2 cellular contexts compared by ENCODE assay signal in the genomic region with DNA sequence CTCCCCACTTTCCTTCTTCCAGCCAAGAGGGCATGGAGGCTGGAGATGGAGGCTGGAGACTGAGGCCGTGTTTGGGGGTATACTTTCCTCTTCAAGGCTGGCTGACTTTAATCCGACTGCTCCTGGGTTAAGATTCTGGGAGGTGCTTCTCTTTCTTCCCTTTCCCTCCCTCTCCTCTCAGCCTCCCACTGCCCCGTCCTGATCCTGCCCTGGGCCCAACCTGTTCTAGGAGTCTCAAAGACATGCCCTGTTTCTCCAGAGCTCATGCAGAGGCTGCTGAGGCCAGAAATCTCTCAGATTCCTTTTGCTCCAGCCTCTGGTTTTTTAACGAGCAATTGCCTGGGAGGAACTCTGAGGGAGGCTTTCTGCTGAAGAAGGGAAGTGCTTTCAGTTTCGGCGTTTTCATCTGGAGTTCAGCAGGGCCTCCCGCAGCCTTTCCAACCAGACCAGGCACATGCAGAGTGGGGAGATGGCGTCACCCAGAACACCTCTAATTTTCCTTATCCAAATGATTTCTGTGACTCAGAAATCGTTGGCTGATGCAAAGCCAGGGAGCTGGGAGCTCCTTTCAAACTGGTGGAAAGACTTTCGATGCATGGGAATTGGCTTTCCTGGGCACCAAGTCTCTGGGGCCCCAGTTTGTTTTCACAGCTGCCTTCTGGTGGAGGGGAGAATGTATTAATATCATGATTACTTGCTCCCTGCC.
TF ChIP-seq lines count a peak whose summit lies in the region.

No MANE protein-coding gene starts in this region.

TF ChIP-seq in liver, 16 proteins besides CTCF, POLR2A, EP300 and RAD21:
- TF ChIP-seq TAF1 (conservative IDR thresholded peaks at IDR 0.05), result no peak
- no peak for TF ChIP-seq SP1 (IDR thresholded peaks at IDR 0.05)
- TF ChIP-seq, protein P1, sequence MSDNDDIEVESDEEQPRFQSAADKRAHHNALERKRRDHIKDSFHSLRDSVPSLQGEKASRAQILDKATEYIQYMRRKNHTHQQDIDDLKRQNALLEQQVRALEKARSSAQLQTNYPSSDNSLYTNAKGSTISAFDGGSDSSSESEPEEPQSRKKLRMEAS (IDR thresholded peaks at IDR 0.05), result no peak
- no peak for TF ChIP-seq RXRA (IDR thresholded peaks at IDR 0.05)
- TF ChIP-seq HNF4A (conservative IDR thresholded peaks at IDR 0.05), result no peak
- TF ChIP-seq, protein P2, sequence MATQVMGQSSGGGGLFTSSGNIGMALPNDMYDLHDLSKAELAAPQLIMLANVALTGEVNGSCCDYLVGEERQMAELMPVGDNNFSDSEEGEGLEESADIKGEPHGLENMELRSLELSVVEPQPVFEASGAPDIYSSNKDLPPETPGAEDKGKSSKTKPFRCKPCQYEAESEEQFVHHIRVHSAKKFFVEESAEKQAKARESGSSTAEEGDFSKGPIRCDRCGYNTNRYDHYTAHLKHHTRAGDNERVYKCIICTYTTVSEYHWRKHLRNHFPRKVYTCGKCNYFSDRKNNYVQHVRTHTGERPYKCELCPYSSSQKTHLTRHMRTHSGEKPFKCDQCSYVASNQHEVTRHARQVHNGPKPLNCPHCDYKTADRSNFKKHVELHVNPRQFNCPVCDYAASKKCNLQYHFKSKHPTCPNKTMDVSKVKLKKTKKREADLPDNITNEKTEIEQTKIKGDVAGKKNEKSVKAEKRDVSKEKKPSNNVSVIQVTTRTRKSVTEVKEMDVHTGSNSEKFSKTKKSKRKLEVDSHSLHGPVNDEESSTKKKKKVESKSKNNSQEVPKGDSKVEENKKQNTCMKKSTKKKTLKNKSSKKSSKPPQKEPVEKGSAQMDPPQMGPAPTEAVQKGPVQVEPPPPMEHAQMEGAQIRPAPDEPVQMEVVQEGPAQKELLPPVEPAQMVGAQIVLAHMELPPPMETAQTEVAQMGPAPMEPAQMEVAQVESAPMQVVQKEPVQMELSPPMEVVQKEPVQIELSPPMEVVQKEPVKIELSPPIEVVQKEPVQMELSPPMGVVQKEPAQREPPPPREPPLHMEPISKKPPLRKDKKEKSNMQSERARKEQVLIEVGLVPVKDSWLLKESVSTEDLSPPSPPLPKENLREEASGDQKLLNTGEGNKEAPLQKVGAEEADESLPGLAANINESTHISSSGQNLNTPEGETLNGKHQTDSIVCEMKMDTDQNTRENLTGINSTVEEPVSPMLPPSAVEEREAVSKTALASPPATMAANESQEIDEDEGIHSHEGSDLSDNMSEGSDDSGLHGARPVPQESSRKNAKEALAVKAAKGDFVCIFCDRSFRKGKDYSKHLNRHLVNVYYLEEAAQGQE (IDR thresholded peaks at IDR 0.05), result no peak
- TF ChIP-seq HNF4G (IDR thresholded peaks at IDR 0.05), result no peak
- TF ChIP-seq EGR1 (IDR thresholded peaks at IDR 0.05; ENCODE audit: low read depth in 2 of 2), result no peak
- TF ChIP-seq, protein P3, sequence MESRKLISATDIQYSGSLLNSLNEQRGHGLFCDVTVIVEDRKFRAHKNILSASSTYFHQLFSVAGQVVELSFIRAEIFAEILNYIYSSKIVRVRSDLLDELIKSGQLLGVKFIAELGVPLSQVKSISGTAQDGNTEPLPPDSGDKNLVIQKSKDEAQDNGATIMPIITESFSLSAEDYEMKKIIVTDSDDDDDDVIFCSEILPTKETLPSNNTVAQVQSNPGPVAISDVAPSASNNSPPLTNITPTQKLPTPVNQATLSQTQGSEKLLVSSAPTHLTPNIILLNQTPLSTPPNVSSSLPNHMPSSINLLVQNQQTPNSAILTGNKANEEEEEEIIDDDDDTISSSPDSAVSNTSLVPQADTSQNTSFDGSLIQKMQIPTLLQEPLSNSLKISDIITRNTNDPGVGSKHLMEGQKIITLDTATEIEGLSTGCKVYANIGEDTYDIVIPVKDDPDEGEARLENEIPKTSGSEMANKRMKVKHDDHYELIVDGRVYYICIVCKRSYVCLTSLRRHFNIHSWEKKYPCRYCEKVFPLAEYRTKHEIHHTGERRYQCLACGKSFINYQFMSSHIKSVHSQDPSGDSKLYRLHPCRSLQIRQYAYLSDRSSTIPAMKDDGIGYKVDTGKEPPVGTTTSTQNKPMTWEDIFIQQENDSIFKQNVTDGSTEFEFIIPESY (IDR thresholded peaks at IDR 0.05), result no peak
- TF ChIP-seq, protein P4, sequence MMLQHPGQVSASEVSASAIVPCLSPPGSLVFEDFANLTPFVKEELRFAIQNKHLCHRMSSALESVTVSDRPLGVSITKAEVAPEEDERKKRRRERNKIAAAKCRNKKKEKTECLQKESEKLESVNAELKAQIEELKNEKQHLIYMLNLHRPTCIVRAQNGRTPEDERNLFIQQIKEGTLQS (IDR thresholded peaks at IDR 0.05), result no peak
- no peak for TF ChIP-seq FOXA1 (IDR thresholded peaks at IDR 0.05)
- TF ChIP-seq YY1 (IDR thresholded peaks at IDR 0.05), result no peak
- TF ChIP-seq GABPA (IDR thresholded peaks at IDR 0.05 in 1 of 2, conservative IDR thresholded peaks at IDR 0.05 in 1 of 2), result no peak
- no peak for TF ChIP-seq JUND (IDR thresholded peaks at IDR 0.05)
- no peak for TF ChIP-seq FOXA2 (IDR thresholded peaks at IDR 0.05)
- TF ChIP-seq NR2F2 (IDR thresholded peaks at IDR 0.05), result no peak

TF ChIP-seq in HepG2, 621 proteins besides CTCF, POLR2A, EP300 and RAD21:
- TF ChIP-seq ZNF562 (CRISPR knock-in tag; IDR thresholded peaks at IDR 0.05; ENCODE audit: borderline replicate concordance), result no peak
- no peak for TF ChIP-seq FOXJ3 (CRISPR knock-in tag; IDR thresholded peaks at IDR 0.05; ENCODE audit: borderline replicate concordance)
- TF ChIP-seq ATF7-NPFF (CRISPR knock-in tag; IDR thresholded peaks at IDR 0.05; ENCODE audit: low read depth), result no peak
- no peak for TF ChIP-seq PCBP1 (IDR thresholded peaks at IDR 0.05; ENCODE audit: borderline replicate concordance, low read depth, low read length)
- TF ChIP-seq RXRB (CRISPR knock-in tag; IDR thresholded peaks at IDR 0.05; ENCODE audit: borderline replicate concordance), result no peak
- no peak for TF ChIP-seq IRX3 (CRISPR knock-in tag; IDR thresholded peaks at IDR 0.05; ENCODE audit: borderline replicate concordance, low read depth)
- no peak for TF ChIP-seq SRSF1 (optimal IDR thresholded peaks at IDR 0.05; ENCODE audit: low read depth, low read length)
- TF ChIP-seq CC2D1A (CRISPR knock-in tag; IDR thresholded peaks at IDR 0.05), result no peak
- TF ChIP-seq, protein P5, sequence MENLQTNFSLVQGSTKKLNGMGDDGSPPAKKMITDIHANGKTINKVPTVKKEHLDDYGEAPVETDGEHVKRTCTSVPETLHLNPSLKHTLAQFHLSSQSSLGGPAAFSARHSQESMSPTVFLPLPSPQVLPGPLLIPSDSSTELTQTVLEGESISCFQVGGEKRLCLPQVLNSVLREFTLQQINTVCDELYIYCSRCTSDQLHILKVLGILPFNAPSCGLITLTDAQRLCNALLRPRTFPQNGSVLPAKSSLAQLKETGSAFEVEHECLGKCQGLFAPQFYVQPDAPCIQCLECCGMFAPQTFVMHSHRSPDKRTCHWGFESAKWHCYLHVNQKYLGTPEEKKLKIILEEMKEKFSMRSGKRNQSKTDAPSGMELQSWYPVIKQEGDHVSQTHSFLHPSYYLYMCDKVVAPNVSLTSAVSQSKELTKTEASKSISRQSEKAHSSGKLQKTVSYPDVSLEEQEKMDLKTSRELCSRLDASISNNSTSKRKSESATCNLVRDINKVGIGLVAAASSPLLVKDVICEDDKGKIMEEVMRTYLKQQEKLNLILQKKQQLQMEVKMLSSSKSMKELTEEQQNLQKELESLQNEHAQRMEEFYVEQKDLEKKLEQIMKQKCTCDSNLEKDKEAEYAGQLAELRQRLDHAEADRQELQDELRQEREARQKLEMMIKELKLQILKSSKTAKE (CRISPR knock-in tag; IDR thresholded peaks at IDR 0.05; ENCODE audit: borderline replicate concordance), result no peak
- TF ChIP-seq ZNF788 (CRISPR knock-in tag; IDR thresholded peaks at IDR 0.05; ENCODE audit: borderline replicate concordance), result no peak
- no peak for TF ChIP-seq GFI1 (CRISPR knock-in tag; IDR thresholded peaks at IDR 0.05; ENCODE audit: borderline replicate concordance)
- TF ChIP-seq ZFP41 (CRISPR knock-in tag; IDR thresholded peaks at IDR 0.05; ENCODE audit: borderline replicate concordance), result no peak
